ENCODE assay signal across 1 cellular context in the genomic region with DNA sequence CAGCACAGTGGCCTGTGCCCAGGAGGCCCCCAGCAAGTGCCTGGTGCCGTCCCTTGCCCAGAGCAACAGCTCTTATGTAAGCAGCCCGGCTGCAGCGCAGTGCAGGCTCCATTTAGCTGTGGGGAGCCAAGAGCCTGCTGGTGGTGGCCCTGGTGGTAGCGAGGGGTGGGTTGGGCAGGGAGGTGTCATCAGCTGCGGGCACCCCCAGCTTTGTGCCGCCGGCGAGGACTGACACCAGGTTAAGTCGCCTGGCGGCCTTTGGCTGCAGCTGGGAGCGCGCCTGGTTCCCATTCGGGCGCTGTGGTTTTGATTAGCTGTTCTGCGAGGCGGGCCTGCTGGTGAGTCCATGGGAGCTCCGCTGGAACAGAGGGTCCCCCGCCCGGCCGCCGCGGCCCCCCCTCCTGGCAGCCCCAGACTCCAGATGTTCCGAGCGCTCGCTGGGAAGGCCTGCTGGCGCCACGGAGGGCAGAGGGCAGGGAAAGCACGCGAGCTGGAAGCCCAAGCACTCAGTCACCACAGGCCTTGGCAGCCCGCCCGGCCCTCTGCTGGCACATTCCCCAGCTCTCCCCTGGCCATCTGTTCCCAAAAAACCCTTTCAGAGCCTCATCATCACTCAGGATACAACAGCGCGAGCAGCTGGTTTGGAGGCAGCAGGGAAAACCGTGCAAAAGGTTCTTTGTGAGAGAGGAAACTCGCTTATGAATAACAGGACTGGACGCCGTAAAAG.
A peak's percentile ranks its signal among the peaks of the same experiment; 100 is the strongest.
TF ChIP-seq lines count a peak whose summit lies in the region.

No MANE protein-coding gene starts in this region.

TF ChIP-seq in liver, 16 proteins besides CTCF, POLR2A, EP300 and RAD21 (continued from another document):
- TF ChIP-seq, protein P1, sequence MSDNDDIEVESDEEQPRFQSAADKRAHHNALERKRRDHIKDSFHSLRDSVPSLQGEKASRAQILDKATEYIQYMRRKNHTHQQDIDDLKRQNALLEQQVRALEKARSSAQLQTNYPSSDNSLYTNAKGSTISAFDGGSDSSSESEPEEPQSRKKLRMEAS (IDR thresholded peaks at IDR 0.05): peak; percentile 88
- peak; percentile 85 to 88 for TF ChIP-seq RXRA (IDR thresholded peaks at IDR 0.05)
TF ChIP-seq in liver: peak in this region for 15.
